Comparison of ENCODE assay signal across 24 cellular contexts in the genomic region with DNA sequence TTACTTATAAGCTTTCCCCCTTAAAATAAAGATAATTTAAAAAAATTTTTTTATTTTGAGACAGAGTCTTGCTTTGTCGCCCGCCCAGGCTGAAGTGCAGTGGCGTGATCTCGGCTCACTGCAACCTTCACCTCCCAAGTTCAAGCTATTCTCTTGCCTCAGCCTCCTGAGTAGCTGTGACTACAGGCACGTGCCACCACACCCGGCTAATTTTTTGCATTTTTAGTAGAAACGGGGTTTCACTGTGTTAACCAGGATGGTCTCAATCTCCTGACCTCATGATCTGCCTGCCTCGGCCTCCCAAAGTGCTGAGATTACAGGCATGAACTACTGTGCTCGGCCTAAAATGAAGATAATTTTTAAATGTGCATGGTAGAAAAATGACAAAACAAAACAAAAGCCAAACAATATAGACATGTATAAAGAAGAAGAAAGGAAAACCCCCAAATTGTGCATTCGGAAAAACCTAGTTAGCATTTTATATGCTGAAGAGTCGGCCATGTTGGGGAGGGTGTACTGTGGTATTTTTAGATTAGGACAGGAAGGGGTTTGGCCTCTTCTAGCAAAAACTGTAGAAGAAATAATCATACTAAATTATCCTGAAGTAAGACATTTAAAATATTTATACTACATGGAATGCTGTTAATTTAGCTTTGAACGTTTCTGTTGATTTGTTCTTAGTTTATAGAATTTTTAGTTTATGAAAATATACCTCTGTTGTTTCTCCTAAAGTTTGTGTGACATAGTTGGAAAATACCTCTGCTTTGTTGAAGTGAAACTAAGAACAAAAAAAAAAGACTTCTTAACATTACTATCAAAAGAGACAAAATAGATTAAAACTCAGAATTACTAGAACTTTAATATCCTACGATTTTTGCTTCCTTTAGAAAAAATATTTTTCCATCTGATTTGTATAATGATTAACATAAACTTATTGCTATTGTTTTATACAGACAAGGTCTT. TPM values are rescaled to one million over a fixed set of nuclear protein-coding genes. Genes with fewer than 3 reads are reported as not detected.
A peak's percentile ranks its signal among the peaks of the same experiment; 100 is the strongest.
DNase-seq lines count a peak whose midpoint lies in the region; ATAC-seq, FAIRE-seq and TF ChIP-seq lines count a peak whose summit lies in the region.
"Had no signal": no experiment of that assay in that cellular context is flagged by ENCODE, and none has a peak within 500 bp of the region (broad histone marks: within the 10 kb centered on the region; RNA-seq: fewer than 3 reads in every experiment).

No MANE protein-coding gene starts in this region.

- peaks cover 2% of the 10 kb centered on the region for H3K9me3 Mint-ChIP-seq in activated CD8-positive, alpha-beta memory T cell treated with anti-CD3 and anti-CD28 coated beads, Interleukin-2, amount 10 ng/mL, durations not matched to agents 7 days and 5 days (ENCODE audit: low read depth)
- H3K9me3 Mint-ChIP-seq: mesothelial cell of epicardium, type B pancreatic cell had no signal

- peaks cover 20% of the 10 kb centered on the region for H3K36me3 Mint-ChIP-seq in activated CD8-positive, alpha-beta memory T cell treated with anti-CD3 and anti-CD28 coated beads, Interleukin-2, amount 10 ng/mL, durations not matched to agents 7 days and 5 days

- H3K4me3 Mint-ChIP-seq in activated CD8-positive, alpha-beta memory T cell treated with anti-CD3 and anti-CD28 coated beads, Interleukin-2, amount 10 ng/mL, durations not matched to agents 7 days and 5 days = no peak overlapping the region
- H3K4me3 Mint-ChIP-seq: mesothelial cell of epicardium; stimulated activated naive CD8-positive, alpha-beta T cell treated with anti-CD3 and anti-CD28 coated beads, Interleukin-15, Interleukin-2, amounts not matched to agents 100 ng/mL and 50 ng/mL, for 24 hours; type B pancreatic cell had no signal

- 0 out of 2 replicates have a peak, but pooled peaks cover under 1% of the 10 kb centered on the region for H3F3A ChIP-seq in PC-9 (ENCODE audit: insufficient read depth, low read depth)

- peaks cover 4% of the 10 kb centered on the region for H3K4me1 ChIP-seq in PC-9 (replicated peaks; ENCODE audit: insufficient read depth)

- POLR2A ChIA-PET in PC-9 (lab: Charles Lee; ENCODE audit: unreplicated experiment) = no interaction called here

- in situ Hi-C loops in GM13976 (cut with MboI; ENCODE audit: low sequenced_read_pairs, unreplicated experiment) = no loop called here

- H3K9me3 ChIP-seq in PC-9 (ENCODE audit: insufficient read depth, low read depth) = no peaks in the 10 kb centered on the region
- H3K9me3 ChIP-seq: SJSA1 had no signal

- BruUV-seq in PC-9 (replicated peaks; lab: Mats Ljungman, UMichigan) = no TSS peak

- H3K4me2 ChIP-seq in PC-9 = no peak overlapping the region
- H3K4me2 ChIP-seq: BLaER1 had no signal

- DNase-seq in GM13976 (ENCODE audit: low spot score) (peak; percentile 60), GM20000 (ENCODE audit: low spot score) (peak; percentile 47), frontal cortex (ENCODE audit: low spot score in 2 of 2) (no peak), GM19240 (ENCODE audit: insufficient read length, low spot score) (no peak), left ventricle myocardium superior (no peak), PC-9 (no peak)
- no peak for DNase-seq in activated CD8-positive, alpha-beta memory T cell treated with anti-CD3 and anti-CD28 coated beads, Interleukin-2, amount 10 ng/mL, durations not matched to agents 7 days and 5 days
- DNase-seq: activated CD8-positive, alpha-beta memory T cell treated with anti-CD3 and anti-CD28 coated beads, Interleukin-2, amount 50 U/mL, for 48 hours; activated gamma-delta T cell; anterior cingulate cortex; H7; MM.1S; NCI-H2029; NCI-H510A treated with DMSO at 0.1 percent for 48 hours; PC-3; T-helper 9 cell had no signal

- H3K4me3 ChIP-seq in PC-9 = no peak overlapping the region
- H3K4me3 ChIP-seq: BLaER1, SJSA1 had no signal

- no peaks in the 10 kb centered on the region for H3K27me3 Mint-ChIP-seq in activated CD8-positive, alpha-beta memory T cell treated with anti-CD3 and anti-CD28 coated beads, Interleukin-2, amount 10 ng/mL, durations not matched to agents 7 days and 5 days
- H3K27me3 Mint-ChIP-seq: stimulated activated naive CD8-positive, alpha-beta T cell treated with anti-CD3 and anti-CD28 coated beads, Interleukin-15, Interleukin-2, amounts not matched to agents 100 ng/mL and 50 ng/mL, for 24 hours; type B pancreatic cell had no signal

- no peak overlapping the region for H2AFZ ChIP-seq in PC-9

- peaks cover 33% of the 10 kb centered on the region for H3K79me2 ChIP-seq in PC-9 (ENCODE audit: low read depth)

- ATAC-seq in HG03442 (IDR thresholded peaks at IDR 0.05; ENCODE audit: unreplicated experiment) = peak; percentile 68
- no peak for ATAC-seq in left ventricle myocardium superior
- no peak for ATAC-seq in activated CD8-positive, alpha-beta memory T cell treated with anti-CD3 and anti-CD28 coated beads, Interleukin-2, amount 10 ng/mL, durations not matched to agents 7 days and 5 days
- ATAC-seq: PC-3 had no signal

- H3K4me1 Mint-ChIP-seq in activated CD8-positive, alpha-beta memory T cell treated with anti-CD3 and anti-CD28 coated beads, Interleukin-2, amount 10 ng/mL, durations not matched to agents 7 days and 5 days = peaks cover 9% of the 10 kb centered on the region

- H3K9me2 ChIP-seq in PC-9 (ENCODE audit: insufficient read depth) = no peaks in the 10 kb centered on the region

- peaks cover 8% of the 10 kb centered on the region; the same call in 1 of the 2 replicates for H3K36me3 ChIP-seq in PC-9 (ENCODE audit: low read depth)

- H3K27ac Mint-ChIP-seq in activated CD8-positive, alpha-beta memory T cell treated with anti-CD3 and anti-CD28 coated beads, Interleukin-2, amount 10 ng/mL, durations not matched to agents 7 days and 5 days = no peak overlapping the region
- H3K27ac Mint-ChIP-seq: mesothelial cell of epicardium; stimulated activated naive CD8-positive, alpha-beta T cell treated with anti-CD3 and anti-CD28 coated beads, Interleukin-15, Interleukin-2, amounts not matched to agents 100 ng/mL and 50 ng/mL, for 24 hours; type B pancreatic cell had no signal

- intact Hi-C loops in left ventricle myocardium superior (cut with micrococcal nuclease) = no loop called here
- intact Hi-C loops in PC-9 (cut with micrococcal nuclease; ENCODE audit: unreplicated experiment) = no loop called here

- H3K27ac ChIP-seq in PC-9 = no peak overlapping the region
- H3K27ac ChIP-seq: BLaER1, SJSA1 had no signal

- FAIRE-seq in frontal cortex (lab: Jason Lieb, UNC) = peak; percentile 36
- FAIRE-seq: D721Med had no signal

- TF ChIP-seq CTCF in GM13976 (IDR thresholded peaks at IDR 0.05; ENCODE audit: borderline replicate concordance, control extremely low read depth, extremely low read depth, insufficient read depth, missing control alignments) (no peak), GM20000 (IDR thresholded peaks at IDR 0.05; ENCODE audit: extremely low read depth, missing control alignments) (no peak), PC-9 (conservative IDR thresholded peaks at IDR 0.05) (no peak)

- CTCF ChIA-PET in activated CD8-positive, alpha-beta memory T cell treated with anti-CD3 and anti-CD28 coated beads, Interleukin-2, amount 10 ng/mL, durations not matched to agents 7 days and 5 days (lab: Charles Lee) = no interaction called here
- CTCF ChIA-PET in PC-9 (lab: Charles Lee) = no interaction called here

- peaks cover 13% of the 10 kb centered on the region for H4K20me1 ChIP-seq in PC-9 (ENCODE audit: insufficient read depth)

- H3K27me3 ChIP-seq in PC-9 (ENCODE audit: insufficient read depth, low read depth) = no peaks in the 10 kb centered on the region
- H3K27me3 ChIP-seq: BLaER1, SJSA1 had no signal

RNA-seq across cellular contexts. Expression of gene APPL1, which starts 7.4 kb away (rescaled TPM):
- 169 TPM for total RNA-seq in frontal cortex
- 49.2 TPM for total RNA-seq in left ventricle myocardium superior
- total RNA-seq in activated CD8-positive, alpha-beta memory T cell treated with anti-CD3 and anti-CD28 coated beads, Interleukin-2, amount 10 ng/mL, durations not matched to agents 7 days and 5 days = 10 to 100 TPM; 31.3 to 34.4 TPM
- 24.2 and 34.1 TPM in 2 replicates for total RNA-seq in PC-9 (2021)

RNA-seq across cellular contexts. Expression of gene HESX1, which starts 35.1 kb away (rescaled TPM):
- total RNA-seq in frontal cortex (not detected), left ventricle myocardium superior (0.77 TPM), PC-9 (2021) (3.4 and 4.4 TPM in 2 replicates)
- under 1 TPM; 0.42 to 0.47 TPM for total RNA-seq in activated CD8-positive, alpha-beta memory T cell treated with anti-CD3 and anti-CD28 coated beads, Interleukin-2, amount 10 ng/mL, durations not matched to agents 7 days and 5 days

RNA-seq across cellular contexts. Expression of gene ASB14, which starts 57.6 kb away (rescaled TPM):
- under 0.01 TPM for total RNA-seq in frontal cortex
- total RNA-seq in left ventricle myocardium superior = 14.1 TPM
- total RNA-seq in activated CD8-positive, alpha-beta memory T cell treated with anti-CD3 and anti-CD28 coated beads, Interleukin-2, amount 10 ng/mL, durations not matched to agents 7 days and 5 days = not detected
- total RNA-seq in PC-9 (2021) = not detected in 2 replicates
- total RNA-seq: mesothelial cell of epicardium, PC-3, renal cortical epithelial cell, SJSA1 had no signal

Comparison
In these comparisons a context has a peak if more than half of its experiments do, and no peak if none do; other contexts are left out.
1. DNase-seq: peak in GM13976 (single experiment) and GM20000 (single experiment); none in frontal cortex (0 of 2), GM19240 (single experiment), left ventricle myocardium superior (single experiment), activated CD8-positive, alpha-beta memory T cell treated with anti-CD3 and anti-CD28 coated beads, Interleukin-2, amount 10 ng/mL, durations not matched to agents 7 days and 5 days (single experiment) and PC-9 (0 of 2).
2. RNA of gene ASB14, which starts 57.6 kb away (total RNA-seq): 14.1 TPM in left ventricle myocardium superior (single experiment); under 0.01 TPM in frontal cortex (single experiment), not detected in activated CD8-positive, alpha-beta memory T cell treated with anti-CD3 and anti-CD28 coated beads, Interleukin-2, amount 10 ng/mL, durations not matched to agents 7 days and 5 days and not detected in PC-9; every median in the first group is over 10 times any median in the second.